24 cellular contexts compared by ENCODE assay signal in genomic region chrX:96435636-96436035, GRCh38.
A peak's percentile ranks its signal among the peaks of the same experiment; 100 is the strongest.
DNase-seq lines count a peak whose midpoint lies in the region; ATAC-seq and FAIRE-seq lines count a peak whose summit lies in the region.
"Had no signal": no experiment of that assay in that cellular context is flagged by ENCODE, and none has a peak within 500 bp of the region (broad histone marks: within the 10 kb centered on the region; RNA-seq: fewer than 3 reads in every experiment).

No MANE protein-coding gene starts in this region.

- H3K9me3 ChIP-seq in mesenchymal stem cell (ENCODE audit: control insufficient read depth, low read length) = no peaks in the 10 kb centered on the region
- H3K9me3 ChIP-seq: lower lobe of right lung, right atrium auricular region, SJCRH30 had no signal

- H3K18ac ChIP-seq in mesenchymal stem cell (ENCODE audit: low read depth in 1 of 2, low read length in 2 of 2) = no peak overlapping the region

- H2BK15ac ChIP-seq in mesenchymal stem cell (ENCODE audit: low read depth, poor library complexity, severe bottlenecking) = no peak overlapping the region

- no peak overlapping the region for H4K8ac ChIP-seq in mesenchymal stem cell (ENCODE audit: low read length)

- no CpG with 5 or more reads among the region's 1 CpG for WGBS in mesenchymal stem cell

- H3K4me3 ChIP-seq in ACC112 (ENCODE audit: low read depth, low read length) = peak overlapping the region; percentile 25; the same call in 1 of the 2 replicates
- H3K4me3 ChIP-seq in mesenchymal stem cell (ENCODE audit: insufficient read depth in 1 of 2, low read depth in 1 of 2, low read length in 2 of 2) = peak overlapping the region in 1 of 2 experiments; percentile 16
- H3K4me3 ChIP-seq: lower lobe of right lung, right atrium auricular region, SJCRH30 had no signal

- H3K27me3 ChIP-seq in ACC112 (ENCODE audit: insufficient read depth, low read length) (no peaks in the 10 kb centered on the region), mesenchymal stem cell (ENCODE audit: control insufficient read depth in 1 of 2, insufficient read depth in 1 of 2, low read length in 2 of 2) (no peaks in the 10 kb centered on the region)
- H3K27me3 ChIP-seq: right atrium auricular region, SJCRH30 had no signal

- H2BK5ac ChIP-seq in mesenchymal stem cell (ENCODE audit: low read depth, low read length, poor library complexity, severe bottlenecking) = no peak overlapping the region

- H3K4ac ChIP-seq in mesenchymal stem cell (ENCODE audit: low read depth in 1 of 2, low read length in 2 of 2) = no peak overlapping the region

- no peak for ATAC-seq in GM19455 (IDR thresholded peaks at IDR 0.05; ENCODE audit: unreplicated experiment)
- ATAC-seq: activated T-cell treated with anti-CD3 and anti-CD28 coated beads, Interleukin-2, amount 50 U/mL, for 72 hours; lower lobe of right lung; Panc1 had no signal

- peak; percentile 71 for FAIRE-seq in colon (lab: Jason Lieb, UNC)
- FAIRE-seq: H1, keratinocyte had no signal

- H2AFZ ChIP-seq in ACC112 (ENCODE audit: low read length, unreplicated experiment) (peak overlapping the region; percentile 75), mesenchymal stem cell (ENCODE audit: low read depth, low read length) (no peak overlapping the region)

- H3K23ac ChIP-seq in mesenchymal stem cell (ENCODE audit: low read length in 2 of 2) = no peak overlapping the region

- H3K14ac ChIP-seq in mesenchymal stem cell (ENCODE audit: low read length in 2 of 2) = no peak overlapping the region

- DNase-seq in NCI-H446 treated with DMSO at 0.1 percent for 48 hours (lab: John Stamatoyannopoulos, UW) (peak; percentile 6), mesenchymal stem cell (peak; percentile 8), middle frontal gyrus (ENCODE audit: extremely low spot score, low spot score) (no peak), NCI-H187 treated with DMSO at 0.1 percent for 48 hours (lab: John Stamatoyannopoulos, UW) (no peak)
- DNase-seq in stimulated activated CD4-positive, alpha-beta T cell treated with anti-CD3 and anti-CD28 coated beads, Interleukin-4, amount 100 ng/mL, for 4 hours = no peak
- DNase-seq: activated CD4-positive, alpha-beta T cell treated with anti-CD3 and anti-CD28 coated beads for 48 hours; activated naive CD4-positive, alpha-beta T cell treated with anti-CD3 and anti-CD28 coated beads for 36 hours; activated T-cell treated with anti-CD3 and anti-CD28 coated beads, Interleukin-2, amount 50 U/mL, for 72 hours; aorta; Calu3; hippocampal formation; lower lobe of right lung; NCI-H2081 treated with DMSO at 0.1 percent for 48 hours; nucleus accumbens; SJCRH30; stimulated activated CD8-positive, alpha-beta memory T cell treated with anti-CD3 and anti-CD28 coated beads, Interleukin-4, amount 100 ng/mL, for 48 hours had no signal

- H3K27ac ChIP-seq in ACC112 (ENCODE audit: low read depth, low read length) = peak overlapping the region; percentile 93
- H3K27ac ChIP-seq in mesenchymal stem cell (ENCODE audit: low read length, poor library complexity, severe bottlenecking) = peak overlapping the region; percentile 40
- H3K27ac ChIP-seq: C4-2B, lower lobe of right lung, SJCRH30 had no signal

- H3K79me2 ChIP-seq in ACC112 (ENCODE audit: control insufficient read depth, insufficient read depth, low read length, unreplicated experiment) = no peaks in the 10 kb centered on the region

- H3K79me1 ChIP-seq in mesenchymal stem cell (replicated peaks; ENCODE audit: low read length, poor library complexity, severe bottlenecking) = no peaks in the 10 kb centered on the region

- no peak overlapping the region for H3K4me2 ChIP-seq in mesenchymal stem cell (ENCODE audit: low read length, poor library complexity, severe bottlenecking)

- H3K4me1 ChIP-seq in ACC112 (ENCODE audit: control insufficient read depth, insufficient read depth, low read length, unreplicated experiment) = peaks cover 44% of the 10 kb centered on the region
- H3K4me1 ChIP-seq in mesenchymal stem cell (ENCODE audit: control insufficient read depth, insufficient read depth, low read depth, low read length) = no peaks in the 10 kb centered on the region
- H3K4me1 ChIP-seq: SJCRH30 had no signal

- H2BK120ac ChIP-seq in mesenchymal stem cell (ENCODE audit: low read depth, low read length) = no peak overlapping the region

- H3K36me3 ChIP-seq in ACC112 (ENCODE audit: insufficient read depth, low read length) = no peaks in the 10 kb centered on the region
- no peaks in the 10 kb centered on the region for H3K36me3 ChIP-seq in mesenchymal stem cell (ENCODE audit: control insufficient read depth in 1 of 2, insufficient read depth in 2 of 2, low read depth in 1 of 2, low read length in 2 of 2)
- H3K36me3 ChIP-seq: lower lobe of right lung, right atrium auricular region, SJCRH30 had no signal

- no peak overlapping the region for H4K91ac ChIP-seq in mesenchymal stem cell (ENCODE audit: low read length)

- no peak overlapping the region for H2AK5ac ChIP-seq in mesenchymal stem cell (ENCODE audit: low read length, severe bottlenecking)

- peak overlapping the region; percentile 85 for H3K9ac ChIP-seq in mesenchymal stem cell (ENCODE audit: low read length)

- no peak overlapping the region for H2BK12ac ChIP-seq in mesenchymal stem cell (ENCODE audit: low read length in 2 of 2)

Comparison
In these comparisons a context has a peak if more than half of its experiments do, and no peak if none do; other contexts are left out.
1. DNase-seq: peak in NCI-H446 treated with DMSO at 0.1 percent for 48 hours (single experiment) and mesenchymal stem cell (single experiment); none in stimulated activated CD4-positive, alpha-beta T cell treated with anti-CD3 and anti-CD28 coated beads, Interleukin-4, amount 100 ng/mL, for 4 hours (0 of 2), middle frontal gyrus (single experiment) and NCI-H187 treated with DMSO at 0.1 percent for 48 hours (single experiment).